ENCODE assay signal across 34 cellular contexts in genomic region chr2:120410487-120410886, GRCh38.
"Had no signal": no experiment of that assay in that cellular context is flagged by ENCODE, and none has a peak within 500 bp of the region (broad histone marks: within the 10 kb centered on the region; RNA-seq: fewer than 3 reads in every experiment).

No MANE protein-coding gene starts in this region.

- H3K4me3 ChIP-seq: adrenal gland, ascending aorta, body of pancreas, breast epithelium, cardiac muscle cell had no signal

- ATAC-seq: activated naive CD4-positive, alpha-beta T cell treated with anti-CD3 and anti-CD28 coated beads, Interleukin-2, amount 50 U/mL, for 72 hours; activated naive CD8-positive, alpha-beta T cell treated with anti-CD3 and anti-CD28 coated beads, Interleukin-2, amount 50 U/mL, for 24 hours; activated T-cell treated with anti-CD3 and anti-CD28 coated beads, Interleukin-2, amount 50 U/mL, for 4 hours; activated T-cell treated with anti-CD3 and anti-CD28 coated beads, Interleukin-2, amount 50 U/mL, for 72 hours; activated T-helper 17 cell treated with anti-CD3 and anti-CD28 coated beads, Interleukin-2, amount 50 U/mL, for 72 hours; body of pancreas had no signal

- H3K27me3 ChIP-seq: adrenal gland, ascending aorta, body of pancreas, breast epithelium had no signal

- H3K36me3 ChIP-seq: adrenal gland, ascending aorta, brain microvascular endothelial cell, breast epithelium, cardiac muscle cell had no signal

- FAIRE-seq: astrocyte, bronchial epithelial cell had no signal

- H3K27ac ChIP-seq: adrenal gland, ascending aorta, body of pancreas, brain microvascular endothelial cell, breast epithelium, cardiac muscle cell had no signal

- H3K4me1 ChIP-seq: adrenal gland, ascending aorta, body of pancreas, breast epithelium had no signal

- DNase-seq: activated effector memory CD4-positive, alpha-beta T cell treated with anti-CD3 and anti-CD28 coated beads, Interleukin-2, amount 50 U/mL, for 16 hours; activated effector memory CD4-positive, alpha-beta T cell treated with Interleukin-2 at 50 U/mL for 16 hours; activated gamma-delta T cell; activated gamma-delta T cell treated with Interleukin-2 at 50 U/mL for 16 hours; activated naive CD4-positive, alpha-beta T cell; activated naive CD4-positive, alpha-beta T cell treated with anti-CD3 and anti-CD28 coated beads for 36 hours; activated naive CD4-positive, alpha-beta T cell treated with anti-CD3 and anti-CD28 coated beads, Interleukin-2, amount 10 ng/mL, durations not matched to agents 7 days and 5 days; activated naive CD4-positive, alpha-beta T cell treated with anti-CD3 and anti-CD28 coated beads, Interleukin-2, amount 50 U/mL, for 16 hours; activated naive CD4-positive, alpha-beta T cell treated with Interleukin-2 at 50 U/mL for 16 hours; activated naive CD8-positive, alpha-beta T cell treated with anti-CD3 and anti-CD28 coated beads for 36 hours; activated naive CD8-positive, alpha-beta T cell treated with anti-CD3 and anti-CD28 coated beads, Interleukin-2, amount 10 ng/mL, durations not matched to agents 7 days and 5 days; activated naive CD8-positive, alpha-beta T cell treated with anti-CD3 and anti-CD28 coated beads, Interleukin-2, amount 50 U/mL, for 24 hours; activated T-cell treated with anti-CD3 and anti-CD28 coated beads, Interleukin-2, amount 50 U/mL, for 1 hour; activated T-cell treated with anti-CD3 and anti-CD28 coated beads, Interleukin-2, amount 50 U/mL, for 24 hours; activated T-cell treated with anti-CD3 and anti-CD28 coated beads, Interleukin-2, amount 50 U/mL, for 4 hours; activated T-cell treated with anti-CD3 and anti-CD28 coated beads, Interleukin-2, amount 50 U/mL, for 48 hours; activated T-cell treated with anti-CD3 and anti-CD28 coated beads, Interleukin-2, amount 50 U/mL, for 72 hours; adrenal gland; amniotic stem cell; amygdala; anterior cingulate cortex; aorta; body of pancreas; brain microvascular endothelial cell; caudate nucleus; central memory CD4-positive, alpha-beta T cell; cerebellar nuclear complex had no signal
